13 cellular contexts compared by ENCODE assay signal in the genomic region with DNA sequence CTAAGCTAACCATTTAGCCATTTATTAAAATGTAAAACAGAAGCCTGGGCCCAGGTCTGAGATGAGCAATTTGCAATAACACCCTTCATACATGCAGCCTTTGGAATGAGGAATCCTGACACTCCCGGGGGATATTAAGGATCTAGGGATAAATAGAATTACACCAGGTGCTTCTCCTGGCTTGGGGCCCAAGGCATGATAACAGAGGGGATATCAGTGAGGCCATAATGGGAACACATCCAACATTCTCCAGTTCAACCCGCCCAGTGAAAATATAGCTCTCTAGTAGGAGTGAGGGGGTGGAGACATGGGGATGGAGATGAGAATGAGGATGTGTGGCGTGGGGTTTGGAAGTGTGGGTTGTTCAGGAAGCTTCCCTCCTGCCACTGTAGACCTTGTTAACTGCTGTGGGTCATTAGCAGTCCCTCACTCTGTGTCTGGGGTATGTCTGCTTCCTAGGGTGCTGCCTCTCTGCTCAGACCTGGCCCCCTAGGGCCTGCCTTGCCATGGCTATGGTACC. TPM values are rescaled to one million over a fixed set of nuclear protein-coding genes. Genes with fewer than 3 reads are reported as not detected.
"Had no signal": no experiment of that assay in that cellular context is flagged by ENCODE, and none has a peak within 500 bp of the region (broad histone marks: within the 10 kb centered on the region; RNA-seq: fewer than 3 reads in every experiment).

No MANE protein-coding gene starts in this region.

- H3K27ac ChIP-seq: epithelial cell of prostate, pancreas, stomach had no signal

- H3K4me1 ChIP-seq: pancreas, stomach had no signal

- H3K9me3 ChIP-seq: pancreas, stomach had no signal

- H3K4me3 ChIP-seq: pancreas, stomach had no signal

- H3K4me3 Mint-ChIP-seq: activated naive CD4-positive, alpha-beta T cell treated with anti-CD3 and anti-CD28 coated beads, Interleukin-2, amount 50 U/mL, for 24 hours; effector memory CD8-positive, alpha-beta T cell; neural crest cell had no signal

- H3K27me3 Mint-ChIP-seq: activated naive CD4-positive, alpha-beta T cell treated with anti-CD3 and anti-CD28 coated beads, Interleukin-2, amount 50 U/mL, for 24 hours had no signal

- H3K4me1 Mint-ChIP-seq: activated naive CD4-positive, alpha-beta T cell treated with anti-CD3 and anti-CD28 coated beads, Interleukin-2, amount 50 U/mL, for 24 hours had no signal

- H3K36me3 ChIP-seq: pancreas, stomach had no signal

- DNase-seq: activated T-cell treated with anti-CD3 and anti-CD28 coated beads, Interleukin-2, amount 50 U/mL, for 1 hour; central memory CD4-positive, alpha-beta T cell; effector memory CD8-positive, alpha-beta T cell; hippocampal formation; kidney glomerular epithelial cell; pancreas; stimulated activated CD4-positive, alpha-beta T cell treated with anti-CD3 and anti-CD28 coated beads, Interleukin-4, amount 100 ng/mL, for 4 hours; stomach had no signal

- H3K27ac Mint-ChIP-seq: activated naive CD4-positive, alpha-beta T cell treated with anti-CD3 and anti-CD28 coated beads, Interleukin-2, amount 50 U/mL, for 24 hours; effector memory CD8-positive, alpha-beta T cell had no signal

- H3K9me3 Mint-ChIP-seq: activated naive CD4-positive, alpha-beta T cell treated with anti-CD3 and anti-CD28 coated beads, Interleukin-2, amount 50 U/mL, for 24 hours; effector memory CD8-positive, alpha-beta T cell had no signal

- H3K27me3 ChIP-seq: pancreas, stomach had no signal

- ATAC-seq: activated CD4-positive, CD25-positive, alpha-beta regulatory T cell treated with anti-CD3 and anti-CD28 coated beads, Interleukin-2, amount 50 U/mL, for 24 hours; effector memory CD8-positive, alpha-beta T cell; pancreas had no signal

RNA-seq across cellular contexts. Expression of a gene that starts 57.9 kb away (rescaled TPM):
- total RNA-seq: glomerular endothelial cell had no signal
